23 cellular contexts compared by ENCODE assay signal in genomic region chr10:14826430-14826829, GRCh38. TPM values are rescaled to one million over a fixed set of nuclear protein-coding genes. Genes with fewer than 3 reads are reported as not detected.
DNase-seq lines count a peak whose midpoint lies in the region; ATAC-seq and TF ChIP-seq lines count a peak whose summit lies in the region.
"Had no signal": no experiment of that assay in that cellular context is flagged by ENCODE, and none has a peak within 500 bp of the region (broad histone marks: within the 10 kb centered on the region; RNA-seq: fewer than 3 reads in every experiment).

No MANE protein-coding gene starts in this region.

- peak overlapping the region; percentile 79 to 95 (median 89) for H3K27ac Mint-ChIP-seq in CD14-positive monocyte
- H3K27ac Mint-ChIP-seq in T-helper 17 cell: peak overlapping the region; percentile 57

- H3K27ac ChIP-seq in DOHH2 (ENCODE audit: low read depth, low read length) (no peak overlapping the region), neutrophil (peak overlapping the region; percentile 75)
- H3K27ac ChIP-seq: C4-2B, GM23248 had no signal

- H3K4me1 ChIP-seq in DOHH2 (ENCODE audit: control insufficient read depth, low read length): peaks cover 27% of the 10 kb centered on the region
- H3K4me1 ChIP-seq in neutrophil (ENCODE audit: control insufficient read depth in 1 of 2, insufficient read depth in 1 of 2, low read depth in 1 of 2, low read length in 1 of 2): peaks cover 11 to 13% of the 10 kb centered on the region in 2 experiments

- H3K4me1 Mint-ChIP-seq in CD14-positive monocyte (peaks cover 18% of the 10 kb centered on the region), T-helper 17 cell (peaks cover 16% of the 10 kb centered on the region)

- DNase-seq in CD14-positive monocyte (ENCODE audit: low spot score) (no peak), T-helper 17 cell (no peak), DMS53 (lab: John Stamatoyannopoulos, UW) (no peak)
- DNase-seq in stimulated activated CD4-positive, alpha-beta T cell treated with anti-CD3 and anti-CD28 coated beads, Interleukin-15, amount 100 ng/mL, for 24 hours: no peak
- DNase-seq: ACHN; COR-L47; DMS 273 treated with DMSO at 0.1 percent for 48 hours; GDM1; GM23248; HCEC 1CT; NCI-H1048; NCI-H1436; NCI-H1930; NCI-H69; NK-92 treated with Interleukin-12 subunit alpha and Interleukin-12 subunit beta, amount 100 ng/mL, for 24 hours; SHP77 treated with DMSO at 0.1 percent for 48 hours; SK-N-SH had no signal

- H3K4me3 ChIP-seq in DOHH2 (ENCODE audit: low read length): no peak overlapping the region
- no peak overlapping the region for H3K4me3 ChIP-seq in neutrophil (ENCODE audit: low read depth in 1 of 2, low read length in 1 of 2)
- H3K4me3 ChIP-seq: GM23248 had no signal

- H3K27me3 ChIP-seq in DOHH2 (ENCODE audit: control insufficient read depth, low read length): no peaks in the 10 kb centered on the region
- H3K27me3 ChIP-seq in neutrophil: no peaks in the 10 kb centered on the region

- H3K9me3 Mint-ChIP-seq in CD14-positive monocyte: peaks cover 2 to 10% (median 7%) of the 10 kb centered on the region in 7 donors

- no peaks in the 10 kb centered on the region for H3K36me3 ChIP-seq in DOHH2 (ENCODE audit: control insufficient read depth, low read length)
- no peaks in the 10 kb centered on the region for H3K36me3 ChIP-seq in neutrophil

- no peak overlapping the region for H3K4me3 Mint-ChIP-seq in CD14-positive monocyte
- H3K4me3 Mint-ChIP-seq in T-helper 17 cell: no peak overlapping the region

- H3K79me2 ChIP-seq in DOHH2 (ENCODE audit: control insufficient read depth, low read length): 0 out of 2 replicates have a peak, but pooled peaks cover 3% of the 10 kb centered on the region

- H3K9me3 ChIP-seq in DOHH2 (ENCODE audit: control insufficient read depth, insufficient read depth, low read length) (no peaks in the 10 kb centered on the region), T-helper 17 cell (ENCODE audit: control insufficient read depth, low read length, poor library complexity, severe bottlenecking) (no peaks in the 10 kb centered on the region), neutrophil (no peaks in the 10 kb centered on the region)
- H3K9me3 ChIP-seq: SK-N-SH had no signal

- H3K9me2 ChIP-seq in DOHH2 (replicated peaks; ENCODE audit: control insufficient read depth, low read length): no peaks in the 10 kb centered on the region
- H3K9me2 ChIP-seq: SK-N-SH had no signal

- TF ChIP-seq CTCF in CD14-positive monocyte (IDR thresholded peaks at IDR 0.05) (no peak), DOHH2 (IDR thresholded peaks at IDR 0.05; ENCODE audit: low read depth, low read length, poor library complexity, severe bottlenecking) (no peak), neutrophil (IDR thresholded peaks at IDR 0.05) (no peak)

- intact Hi-C loops in CD14-positive monocyte (cut with micrococcal nuclease): loop anchor here (10.0 kb wide), 3 partner anchors 172 to 322 kb away; no protein-coding TSS in a partner anchor

- no peaks in the 10 kb centered on the region for H3F3A ChIP-seq in DOHH2 (ENCODE audit: control insufficient read depth, insufficient read depth)

- no peaks in the 10 kb centered on the region for H4K20me1 ChIP-seq in DOHH2 (ENCODE audit: control insufficient read depth, insufficient read depth, low read depth, low read length)

- H3K36me3 Mint-ChIP-seq in CD14-positive monocyte: no peaks in the 10 kb centered on the region
- H3K36me3 Mint-ChIP-seq in T-helper 17 cell (ENCODE audit: low read depth): peaks cover 2% of the 10 kb centered on the region

- peak overlapping the region; percentile 2; the same call in 1 of the 2 replicates for H3K4me2 ChIP-seq in DOHH2 (ENCODE audit: low read length)
- H3K4me2 ChIP-seq: SK-N-SH had no signal

- H3K27me3 Mint-ChIP-seq in CD14-positive monocyte (ENCODE audit: low read depth in 3 of 3): peaks cover 0 to 3% (median 0%) of the 10 kb centered on the region in 3 donors
- H3K27me3 Mint-ChIP-seq in T-helper 17 cell: peaks cover 5% of the 10 kb centered on the region

- ATAC-seq in T-helper 17 cell: no peak
- no peak for ATAC-seq in HG03457 (IDR thresholded peaks at IDR 0.05; ENCODE audit: unreplicated experiment)

RNA-seq across cellular contexts. Expression of gene CDNF, which starts 11.4 kb away (rescaled TPM):
- polyA plus RNA-seq in CD14-positive monocyte: under 1 TPM in 1 of 2 donors, not detected in 1; 0.28 TPM
- total RNA-seq in T-helper 17 cell: 1 to 10 TPM in 1 of 2 donors, under 1 TPM in 1; 0.62 to 3.2 TPM
- total RNA-seq: Daoy, RPMI7951 had no signal

RNA-seq across cellular contexts. Expression of gene HSPA14, which starts 11.7 kb away (rescaled TPM):
- 10 to 100 TPM; 15.4 to 19.3 TPM for polyA plus RNA-seq in CD14-positive monocyte
- total RNA-seq in T-helper 17 cell: 10 to 100 TPM; 22.5 to 24.7 TPM

RNA-seq across cellular contexts. Expression of gene MSANTD7, which starts 11.7 kb away (rescaled TPM):
- 1 to 10 TPM; 5.0 to 7.3 TPM for polyA plus RNA-seq in CD14-positive monocyte
- total RNA-seq in T-helper 17 cell: 10 to 100 TPM; 22.2 to 23.2 TPM

RNA-seq across cellular contexts. Expression of gene FAM107B, which starts 51.7 kb away (rescaled TPM):
- polyA plus RNA-seq in CD14-positive monocyte: 10 to 100 TPM; 28.4 to 68.5 TPM
- total RNA-seq in T-helper 17 cell: 100 to 1,000 TPM; 258 to 399 TPM

RNA-seq across cellular contexts. Expression of gene SUV39H2, which starts 52.2 kb away (rescaled TPM):
- polyA plus RNA-seq in CD14-positive monocyte: 1 to 10 TPM in 1 of 2 donors, under 1 TPM in 1; 0.86 to 1.2 TPM
- total RNA-seq in T-helper 17 cell: 1 to 10 TPM; 3.3 to 3.7 TPM
